1 cellular context compared by ENCODE assay signal in the genomic region with DNA sequence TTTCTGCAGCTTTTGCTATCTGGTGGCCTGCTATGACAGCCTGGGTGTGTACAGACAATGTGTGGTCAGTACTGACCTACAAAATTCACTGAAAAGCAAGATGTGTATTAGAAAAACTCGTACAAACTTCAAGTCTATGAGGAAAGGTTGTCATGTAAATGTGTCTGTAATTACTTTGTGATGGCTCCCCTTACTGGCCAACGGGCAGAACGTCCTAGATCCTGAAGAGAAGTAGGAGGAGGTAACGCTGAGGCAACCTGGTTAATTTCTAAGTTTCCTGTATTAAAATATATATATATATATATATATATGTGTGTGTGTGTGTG.
TF ChIP-seq lines count a peak whose summit lies in the region.

No MANE protein-coding gene starts in this region.

TF ChIP-seq in IMR-90, 13 proteins besides CTCF, POLR2A, EP300 and RAD21 (continued from another document):
- TF ChIP-seq CHD1 (IDR thresholded peaks at IDR 0.05; ENCODE audit: low read depth, low read length) = no peak
- TF ChIP-seq FOS (IDR thresholded peaks at IDR 0.05; ENCODE audit: low read depth, low read length) = no peak
TF ChIP-seq in IMR-90: peak in this region for 0.
